Comparison of ENCODE assay signal across 11 cellular contexts in genomic region chr4:54566608-54567007, GRCh38.
DNase-seq lines count a peak whose midpoint lies in the region; ATAC-seq and TF ChIP-seq lines count a peak whose summit lies in the region.
"Had no signal": no experiment of that assay in that cellular context is flagged by ENCODE, and none has a peak within 500 bp of the region (broad histone marks: within the 10 kb centered on the region; RNA-seq: fewer than 3 reads in every experiment).

No MANE protein-coding gene starts in this region.

- peaks cover 7% of the 10 kb centered on the region for H3K4me1 Mint-ChIP-seq in activated naive CD4-positive, alpha-beta T cell treated with anti-CD3 and anti-CD28 coated beads, Interleukin-2, amount 10 ng/mL, durations not matched to agents 7 days and 5 days
- H3K4me1 Mint-ChIP-seq in activated naive CD4-positive, alpha-beta T cell treated with anti-CD3 and anti-CD28 coated beads for 36 hours (ENCODE audit: low read depth) = peaks cover 4% of the 10 kb centered on the region
- H3K4me1 Mint-ChIP-seq in activated naive CD8-positive, alpha-beta T cell treated with anti-CD3 and anti-CD28 coated beads, Interleukin-2, amount 50 U/mL, for 24 hours = peaks cover 6% of the 10 kb centered on the region

- H3K4me3 Mint-ChIP-seq in activated naive CD4-positive, alpha-beta T cell treated with anti-CD3 and anti-CD28 coated beads, Interleukin-2, amount 10 ng/mL, durations not matched to agents 7 days and 5 days = no peak overlapping the region
- no peak overlapping the region for H3K4me3 Mint-ChIP-seq in activated naive CD4-positive, alpha-beta T cell treated with anti-CD3 and anti-CD28 coated beads for 36 hours
- H3K4me3 Mint-ChIP-seq in activated naive CD8-positive, alpha-beta T cell treated with anti-CD3 and anti-CD28 coated beads, Interleukin-2, amount 50 U/mL, for 24 hours = no peak overlapping the region
- H3K4me3 Mint-ChIP-seq: activated T-cell treated with anti-CD3 and anti-CD28 coated beads, Interleukin-2, amount 50 U/mL, for 24 hours; T-helper 1 cell treated with Interleukin-12 subunit alpha and Interleukin-12 subunit beta and Interleukin-4 antibody, amounts not matched to agents 30 μg/mL and 1 μg/mL, for 36 hours had no signal

- CTCF ChIA-PET in activated naive CD4-positive, alpha-beta T cell treated with anti-CD3 and anti-CD28 coated beads, Interleukin-2, amount 10 ng/mL, durations not matched to agents 7 days and 5 days (lab: Charles Lee) = no interaction called here
- CTCF ChIA-PET in activated naive CD4-positive, alpha-beta T cell treated with anti-CD3 and anti-CD28 coated beads for 36 hours (lab: Charles Lee) = no interaction called here

- H3K9me3 ChIP-seq in transverse colon = no peaks in the 10 kb centered on the region

- in situ Hi-C loops in transverse colon (cut with MboI; ENCODE audit: low pct_ligation_motif_present in 1 of 4, low pct_unique_long_range_greater_than_20kb in 1 of 4, low sequenced_read_pairs in 3 of 4) = no loop called here

- no peaks in the 10 kb centered on the region for H3K36me3 ChIP-seq in transverse colon

- H3K27ac ChIP-seq in transverse colon = no peak overlapping the region
- H3K27ac ChIP-seq: dorsolateral prefrontal cortex had no signal

- no peaks in the 10 kb centered on the region for H3K36me3 Mint-ChIP-seq in activated naive CD4-positive, alpha-beta T cell treated with anti-CD3 and anti-CD28 coated beads, Interleukin-2, amount 10 ng/mL, durations not matched to agents 7 days and 5 days
- H3K36me3 Mint-ChIP-seq in activated naive CD4-positive, alpha-beta T cell treated with anti-CD3 and anti-CD28 coated beads for 36 hours (ENCODE audit: low read depth) = no peaks in the 10 kb centered on the region
- no peaks in the 10 kb centered on the region for H3K36me3 Mint-ChIP-seq in activated naive CD8-positive, alpha-beta T cell treated with anti-CD3 and anti-CD28 coated beads, Interleukin-2, amount 50 U/mL, for 24 hours (ENCODE audit: low read depth)

- peak overlapping the region in 1 of 4 donors; percentile 21 for H3K4me3 ChIP-seq in transverse colon
- H3K4me3 ChIP-seq: dorsolateral prefrontal cortex had no signal

- no peaks in the 10 kb centered on the region for H3K27me3 ChIP-seq in transverse colon
- H3K27me3 ChIP-seq: dorsolateral prefrontal cortex had no signal

- peak; percentile 23 for DNase-seq in activated naive CD4-positive, alpha-beta T cell treated with anti-CD3 and anti-CD28 coated beads, Interleukin-2, amount 10 ng/mL, durations not matched to agents 7 days and 5 days
- no peak for DNase-seq in activated naive CD4-positive, alpha-beta T cell treated with anti-CD3 and anti-CD28 coated beads for 36 hours
- DNase-seq in NCI-H510A treated with DMSO at 0.1 percent for 48 hours (lab: John Stamatoyannopoulos, UW) (peak; percentile 88), transverse colon (peak; percentile 33), SW 1271 (lab: John Stamatoyannopoulos, UW) (no peak)
- no peak for DNase-seq in stimulated activated CD4-positive, alpha-beta T cell treated with anti-CD3 and anti-CD28 coated beads, Interleukin-2, amount 100 ng/mL, for 48 hours
- no peak for DNase-seq in activated naive CD8-positive, alpha-beta T cell treated with anti-CD3 and anti-CD28 coated beads, Interleukin-2, amount 50 U/mL, for 24 hours
- DNase-seq: activated T-cell treated with anti-CD3 and anti-CD28 coated beads, Interleukin-2, amount 50 U/mL, for 24 hours; dorsolateral prefrontal cortex had no signal

- peaks cover 3% of the 10 kb centered on the region for H3K27me3 Mint-ChIP-seq in activated naive CD4-positive, alpha-beta T cell treated with anti-CD3 and anti-CD28 coated beads, Interleukin-2, amount 10 ng/mL, durations not matched to agents 7 days and 5 days
- no peaks in the 10 kb centered on the region for H3K27me3 Mint-ChIP-seq in activated naive CD4-positive, alpha-beta T cell treated with anti-CD3 and anti-CD28 coated beads for 36 hours (ENCODE audit: low read depth)
- H3K27me3 Mint-ChIP-seq in activated naive CD8-positive, alpha-beta T cell treated with anti-CD3 and anti-CD28 coated beads, Interleukin-2, amount 50 U/mL, for 24 hours = no peaks in the 10 kb centered on the region
- H3K27me3 Mint-ChIP-seq: activated T-cell treated with anti-CD3 and anti-CD28 coated beads, Interleukin-2, amount 50 U/mL, for 24 hours had no signal

- no peak for TF ChIP-seq EP300 in transverse colon (IDR thresholded peaks at IDR 0.05; ENCODE audit: low read depth)

- TF ChIP-seq CTCF in transverse colon (IDR thresholded peaks at IDR 0.05) = no peak

- WGBS in transverse colon (ENCODE audit: low coverage in 1 of 2), 2 donors = 30 to 38% methylated on average over 2 to 5 of the region's 5 CpGs

- H3K9me3 Mint-ChIP-seq in activated naive CD4-positive, alpha-beta T cell treated with anti-CD3 and anti-CD28 coated beads, Interleukin-2, amount 10 ng/mL, durations not matched to agents 7 days and 5 days = no peaks in the 10 kb centered on the region
- H3K9me3 Mint-ChIP-seq in activated naive CD4-positive, alpha-beta T cell treated with anti-CD3 and anti-CD28 coated beads for 36 hours = no peaks in the 10 kb centered on the region
- no peaks in the 10 kb centered on the region for H3K9me3 Mint-ChIP-seq in activated naive CD8-positive, alpha-beta T cell treated with anti-CD3 and anti-CD28 coated beads, Interleukin-2, amount 50 U/mL, for 24 hours
- H3K9me3 Mint-ChIP-seq: activated T-cell treated with anti-CD3 and anti-CD28 coated beads, Interleukin-2, amount 50 U/mL, for 24 hours; T-helper 1 cell treated with Interleukin-12 subunit alpha and Interleukin-12 subunit beta and Interleukin-4 antibody, amounts not matched to agents 30 μg/mL and 1 μg/mL, for 36 hours had no signal

- no peak overlapping the region for H3K27ac Mint-ChIP-seq in activated naive CD4-positive, alpha-beta T cell treated with anti-CD3 and anti-CD28 coated beads, Interleukin-2, amount 10 ng/mL, durations not matched to agents 7 days and 5 days
- no peak overlapping the region for H3K27ac Mint-ChIP-seq in activated naive CD4-positive, alpha-beta T cell treated with anti-CD3 and anti-CD28 coated beads for 36 hours
- H3K27ac Mint-ChIP-seq in activated naive CD8-positive, alpha-beta T cell treated with anti-CD3 and anti-CD28 coated beads, Interleukin-2, amount 50 U/mL, for 24 hours = no peak overlapping the region
- H3K27ac Mint-ChIP-seq: activated T-cell treated with anti-CD3 and anti-CD28 coated beads, Interleukin-2, amount 50 U/mL, for 24 hours; T-helper 1 cell treated with Interleukin-12 subunit alpha and Interleukin-12 subunit beta and Interleukin-4 antibody, amounts not matched to agents 30 μg/mL and 1 μg/mL, for 36 hours had no signal

- peaks cover 0 to 10% (median 0%) of the 10 kb centered on the region in 4 donors for H3K4me1 ChIP-seq in transverse colon

- TF ChIP-seq POLR2A in transverse colon (IDR thresholded peaks at IDR 0.05) = no peak

- intact Hi-C loops in activated naive CD4-positive, alpha-beta T cell treated with anti-CD3 and anti-CD28 coated beads for 36 hours (cut with micrococcal nuclease) = no loop called here
- intact Hi-C loops in transverse colon (cut with DNase I; ENCODE audit: low total_unique reads) = no loop called here

- ATAC-seq in HG03135 (IDR thresholded peaks at IDR 0.05; ENCODE audit: unreplicated experiment) = peak; percentile 82
- no peak for ATAC-seq in activated naive CD8-positive, alpha-beta T cell treated with anti-CD3 and anti-CD28 coated beads, Interleukin-2, amount 50 U/mL, for 24 hours

Comparison
In these comparisons a context has a peak if more than half of its experiments do, and no peak if none do; other contexts are left out.
1. DNase-seq: peak in activated naive CD4-positive, alpha-beta T cell treated with anti-CD3 and anti-CD28 coated beads, Interleukin-2, amount 10 ng/mL, durations not matched to agents 7 days and 5 days (single experiment), NCI-H510A treated with DMSO at 0.1 percent for 48 hours (single experiment) and transverse colon (single experiment); none in activated naive CD4-positive, alpha-beta T cell treated with anti-CD3 and anti-CD28 coated beads for 36 hours (single experiment), stimulated activated CD4-positive, alpha-beta T cell treated with anti-CD3 and anti-CD28 coated beads, Interleukin-2, amount 100 ng/mL, for 48 hours (0 of 2), SW 1271 (0 of 2) and activated naive CD8-positive, alpha-beta T cell treated with anti-CD3 and anti-CD28 coated beads, Interleukin-2, amount 50 U/mL, for 24 hours (single experiment).